18 cellular contexts compared by ENCODE assay signal in the genomic region with DNA sequence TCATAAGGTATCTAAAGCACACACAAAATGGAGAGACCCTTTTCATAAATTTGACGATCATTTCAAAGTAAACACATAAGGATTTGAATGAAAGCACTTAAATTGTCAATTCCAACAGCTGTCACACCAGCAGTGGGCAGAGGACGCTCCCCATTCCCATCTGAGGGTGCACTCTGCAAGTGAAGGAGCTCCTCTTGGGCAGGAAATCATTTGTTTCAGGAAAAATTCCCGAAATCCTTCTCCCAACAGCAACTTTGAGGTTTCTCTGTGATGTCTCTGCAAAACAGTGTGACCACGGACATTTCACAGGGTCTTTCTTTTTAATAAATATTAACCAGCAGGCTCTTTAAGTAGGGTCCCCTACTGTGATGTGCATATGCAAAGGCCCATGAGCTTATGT.
"Had no signal": no experiment of that assay in that cellular context is flagged by ENCODE, and none has a peak within 500 bp of the region (broad histone marks: within the 10 kb centered on the region; RNA-seq: fewer than 3 reads in every experiment).

No MANE protein-coding gene starts in this region.

- H3K27me3 ChIP-seq: ovary, sigmoid colon, upper lobe of left lung had no signal

- H3K9me3 ChIP-seq: ovary, sigmoid colon, upper lobe of left lung had no signal

- H3K4me3 ChIP-seq: coronary artery, lung, ovary, sigmoid colon, upper lobe of left lung had no signal

- H3K27me3 Mint-ChIP-seq: activated naive CD8-positive, alpha-beta T cell treated with anti-CD3 and anti-CD28 coated beads, Interleukin-2, amount 10 ng/mL, durations not matched to agents 7 days and 5 days; brain; central memory CD8-positive, alpha-beta T cell; stimulated activated naive CD8-positive, alpha-beta T cell treated with anti-CD3 and anti-CD28 coated beads, Interleukin-15, amount 100 ng/mL, for 72 hours had no signal

- H3K4me1 Mint-ChIP-seq: activated naive CD8-positive, alpha-beta T cell treated with anti-CD3 and anti-CD28 coated beads, Interleukin-2, amount 10 ng/mL, durations not matched to agents 7 days and 5 days; central memory CD8-positive, alpha-beta T cell; stimulated activated naive CD8-positive, alpha-beta T cell treated with anti-CD3 and anti-CD28 coated beads, Interleukin-15, amount 100 ng/mL, for 72 hours had no signal

- H3K27ac Mint-ChIP-seq: activated naive CD8-positive, alpha-beta T cell treated with anti-CD3 and anti-CD28 coated beads, Interleukin-2, amount 10 ng/mL, durations not matched to agents 7 days and 5 days; brain; stimulated activated naive CD8-positive, alpha-beta T cell treated with anti-CD3 and anti-CD28 coated beads, Interleukin-15, amount 100 ng/mL, for 72 hours had no signal

- H3K4me3 Mint-ChIP-seq: activated naive CD8-positive, alpha-beta T cell treated with anti-CD3 and anti-CD28 coated beads, Interleukin-2, amount 10 ng/mL, durations not matched to agents 7 days and 5 days; brain; central memory CD8-positive, alpha-beta T cell; stimulated activated naive CD8-positive, alpha-beta T cell treated with anti-CD3 and anti-CD28 coated beads, Interleukin-15, amount 100 ng/mL, for 72 hours had no signal

- H3K36me3 ChIP-seq: ovary, sigmoid colon, upper lobe of left lung had no signal

- H3K4me1 ChIP-seq: sigmoid colon, upper lobe of left lung had no signal

- ATAC-seq: left colon; stimulated activated naive CD8-positive, alpha-beta T cell treated with anti-CD3 and anti-CD28 coated beads, Interleukin-15, amount 100 ng/mL, for 72 hours had no signal

- H3K27ac ChIP-seq: coronary artery, ovary, sigmoid colon, upper lobe of left lung had no signal

- H3K9me3 Mint-ChIP-seq: activated naive CD8-positive, alpha-beta T cell treated with anti-CD3 and anti-CD28 coated beads, Interleukin-2, amount 10 ng/mL, durations not matched to agents 7 days and 5 days; brain; central memory CD8-positive, alpha-beta T cell; stimulated activated naive CD8-positive, alpha-beta T cell treated with anti-CD3 and anti-CD28 coated beads, Interleukin-15, amount 100 ng/mL, for 72 hours had no signal

- H3K36me3 Mint-ChIP-seq: activated naive CD8-positive, alpha-beta T cell treated with anti-CD3 and anti-CD28 coated beads, Interleukin-2, amount 10 ng/mL, durations not matched to agents 7 days and 5 days had no signal

- DNase-seq: activated CD4-positive, alpha-beta T cell treated with anti-CD3 and anti-CD28 coated beads for 1 hour; activated CD4-positive, alpha-beta T cell treated with anti-CD3 and anti-CD28 coated beads, Interleukin-2, amount 50 U/mL, for 4 hours; activated naive CD4-positive, alpha-beta T cell; activated naive CD8-positive, alpha-beta T cell treated with anti-CD3 and anti-CD28 coated beads, Interleukin-2, amount 10 ng/mL, durations not matched to agents 7 days and 5 days; activated T-cell treated with anti-CD3 and anti-CD28 coated beads for 4 hours; foreskin fibroblast; left colon; midbrain; ovary; sigmoid colon; stimulated activated CD4-positive, alpha-beta T cell treated with anti-CD3 and anti-CD28 coated beads, Interleukin-1b, Interleukin-23, amount 100 ng/mL, for 48 hours; stimulated activated naive CD8-positive, alpha-beta T cell treated with anti-CD3 and anti-CD28 coated beads, Interleukin-15, amount 100 ng/mL, for 72 hours; T1000; upper lobe of left lung had no signal
